ENCODE assay signal across 1 cellular context in the genomic region with DNA sequence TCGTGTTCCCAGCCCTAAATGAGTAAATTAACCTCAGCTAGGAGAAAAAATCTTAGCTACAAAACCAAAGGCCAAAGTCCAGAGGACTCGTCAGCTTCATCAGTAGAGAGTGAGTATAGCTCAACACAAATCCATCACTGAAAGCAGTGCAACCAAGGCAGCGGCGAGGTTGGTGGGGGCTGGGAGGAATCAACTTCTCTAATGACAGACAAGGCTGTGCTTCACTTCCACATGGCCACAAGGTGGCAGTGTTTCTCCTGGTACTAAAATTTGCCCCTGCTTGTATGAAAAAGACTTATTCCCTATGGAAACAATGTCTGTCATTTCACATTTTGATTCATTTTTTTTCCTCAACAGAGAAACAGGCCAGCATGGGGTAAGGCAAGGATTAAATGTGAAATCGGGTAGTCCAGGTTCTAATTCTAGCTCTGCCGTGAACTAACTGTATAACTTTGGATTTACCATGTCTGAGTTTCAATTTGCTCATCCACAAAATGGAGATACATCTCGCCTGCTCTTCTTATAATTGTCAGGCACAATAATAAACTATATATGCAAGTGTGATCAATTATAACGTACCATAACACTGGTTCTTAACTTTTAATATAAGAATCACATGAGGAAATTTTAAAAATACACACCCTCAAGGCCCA.
TF ChIP-seq lines count a peak whose summit lies in the region.

No MANE protein-coding gene starts in this region.

TF ChIP-seq in HEK293, 187 proteins besides CTCF, POLR2A, EP300 and RAD21 (continued from another document):
- TF ChIP-seq ZNF518A (tag by site-specific recombination; conservative IDR thresholded peaks at IDR 0.05; ENCODE audit: low read depth) (no peak), ZNF701 (tag by site-specific recombination; IDR thresholded peaks at IDR 0.05) (no peak), ZNF37A (tag by site-specific recombination; IDR thresholded peaks at IDR 0.05) (no peak), ZNF175 (tag by site-specific recombination; IDR thresholded peaks at IDR 0.05) (no peak), ZBTB20 (tag by site-specific recombination; IDR thresholded peaks at IDR 0.05) (no peak), ZNF138 (tag by site-specific recombination; IDR thresholded peaks at IDR 0.05; ENCODE audit: borderline replicate concordance) (no peak), ZNF555 (tag by site-specific recombination; conservative IDR thresholded peaks at IDR 0.05) (no peak), ZNF473 (tag by site-specific recombination; IDR thresholded peaks at IDR 0.05) (no peak), ZNF26 (tag by site-specific recombination; IDR thresholded peaks at IDR 0.05) (no peak), ZNF677 (tag by site-specific recombination; IDR thresholded peaks at IDR 0.05) (no peak), ZNF311 (tag by site-specific recombination; IDR thresholded peaks at IDR 0.05; ENCODE audit: borderline replicate concordance) (no peak), PATZ1 (tag by site-specific recombination; IDR thresholded peaks at IDR 0.05) (peak; percentile 24; the same call in 1 of the 2 replicates), ZNF112 (tag by site-specific recombination; IDR thresholded peaks at IDR 0.05) (no peak), ZNF341 (tag by site-specific recombination; IDR thresholded peaks at IDR 0.05; ENCODE audit: low read depth) (no peak), SP3 (tag by site-specific recombination; IDR thresholded peaks at IDR 0.05) (no peak), ZNF280D (tag by site-specific recombination; IDR thresholded peaks at IDR 0.05) (no peak)
- TF ChIP-seq, protein P1, sequence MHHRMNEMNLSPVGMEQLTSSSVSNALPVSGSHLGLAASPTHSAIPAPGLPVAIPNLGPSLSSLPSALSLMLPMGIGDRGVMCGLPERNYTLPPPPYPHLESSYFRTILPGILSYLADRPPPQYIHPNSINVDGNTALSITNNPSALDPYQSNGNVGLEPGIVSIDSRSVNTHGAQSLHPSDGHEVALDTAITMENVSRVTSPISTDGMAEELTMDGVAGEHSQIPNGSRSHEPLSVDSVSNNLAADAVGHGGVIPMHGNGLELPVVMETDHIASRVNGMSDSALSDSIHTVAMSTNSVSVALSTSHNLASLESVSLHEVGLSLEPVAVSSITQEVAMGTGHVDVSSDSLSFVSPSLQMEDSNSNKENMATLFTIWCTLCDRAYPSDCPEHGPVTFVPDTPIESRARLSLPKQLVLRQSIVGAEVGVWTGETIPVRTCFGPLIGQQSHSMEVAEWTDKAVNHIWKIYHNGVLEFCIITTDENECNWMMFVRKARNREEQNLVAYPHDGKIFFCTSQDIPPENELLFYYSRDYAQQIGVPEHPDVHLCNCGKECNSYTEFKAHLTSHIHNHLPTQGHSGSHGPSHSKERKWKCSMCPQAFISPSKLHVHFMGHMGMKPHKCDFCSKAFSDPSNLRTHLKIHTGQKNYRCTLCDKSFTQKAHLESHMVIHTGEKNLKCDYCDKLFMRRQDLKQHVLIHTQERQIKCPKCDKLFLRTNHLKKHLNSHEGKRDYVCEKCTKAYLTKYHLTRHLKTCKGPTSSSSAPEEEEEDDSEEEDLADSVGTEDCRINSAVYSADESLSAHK (tag by site-specific recombination; IDR thresholded peaks at IDR 0.05): no peak
